ENCODE assay signal across 8 cellular contexts in the genomic region with DNA sequence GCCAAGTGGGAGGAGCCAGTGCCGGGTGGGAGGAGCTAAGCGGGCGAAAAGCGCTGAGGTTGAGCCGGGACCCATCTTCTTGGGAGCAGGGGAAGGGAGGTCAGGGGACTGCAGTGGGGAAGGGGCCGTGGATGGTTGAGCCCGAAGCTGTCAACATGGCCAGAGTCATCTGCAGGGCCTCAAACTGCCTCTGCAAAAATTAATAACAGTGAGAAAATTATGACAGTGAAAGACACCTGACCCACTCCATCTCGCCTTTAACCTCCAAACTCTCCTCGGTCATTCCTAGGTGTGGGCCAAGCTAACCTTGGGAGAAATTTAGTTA. TPM values are rescaled to one million over a fixed set of nuclear protein-coding genes. Genes with fewer than 3 reads are reported as not detected.
DNase-seq lines count a peak whose midpoint lies in the region; ATAC-seq, FAIRE-seq and TF ChIP-seq lines count a peak whose summit lies in the region.

No MANE protein-coding gene starts in this region.

- H3K9me3 ChIP-seq in A549 = peaks cover 14% of the 10 kb centered on the region

- peak overlapping the region; percentile 80; the same call in 1 of the 2 replicates for H2AFZ ChIP-seq in KMS-11 (ENCODE audit: low read depth)

- peaks cover 7% of the 10 kb centered on the region for H3K36me3 Mint-ChIP-seq in natural killer cell

- FAIRE-seq in A549 (lab: Jason Lieb, UNC) = no peak

- H3K4me3 Mint-ChIP-seq in natural killer cell = peak overlapping the region; percentile 86

- H3K4me1 Mint-ChIP-seq in natural killer cell = peaks cover 10 to 20% of the 10 kb centered on the region in 2 donors

- 0 out of 3 replicates have a peak, but pooled peaks cover 3% of the 10 kb centered on the region for H3K4me1 ChIP-seq in A549
- peaks cover 24% of the 10 kb centered on the region for H3K4me1 ChIP-seq in KMS-11 (ENCODE audit: low read depth, poor library complexity, severe bottlenecking)

- H3K27ac ChIP-seq in A549 (peak overlapping the region; percentile 78 to 96), KMS-11 (peak overlapping the region; percentile 73; the same call in 1 of the 2 replicates), caudate nucleus (ENCODE audit: low read depth, low read length) (peak overlapping the region; percentile 95)

- no peaks in the 10 kb centered on the region for H3K36me3 ChIP-seq in KMS-11 (ENCODE audit: insufficient read depth)

- TF ChIP-seq POLR2A in A549 (IDR thresholded peaks at IDR 0.05; ENCODE audit: low read length) = no peak

- TF ChIP-seq CTCF in A549 (IDR thresholded peaks at IDR 0.05) (no peak), KMS-11 (conservative IDR thresholded peaks at IDR 0.05; ENCODE audit: low read depth, low read length) (no peak), natural killer cell (IDR thresholded peaks at IDR 0.05) (no peak)

- DNase-seq in A549 (ENCODE audit: low read depth in 1 of 2, low spot score in 1 of 2) (no peak), caudate nucleus (lab: John Stamatoyannopoulos, UW) (no peak), natural killer cell (no peak), NCI-H2196 treated with DMSO at 0.1 percent for 48 hours (lab: John Stamatoyannopoulos, UW; ENCODE audit: unreplicated experiment) (no peak), NCI-H2227 (lab: John Stamatoyannopoulos, UW; ENCODE audit: unreplicated experiment) (no peak), NCI-H1436 (lab: John Stamatoyannopoulos, UW) (no peak)

- CTCF ChIA-PET in A549 (lab: Yijun Ruan, JAX) = interaction anchor here (0.7 to 4.8 kb wide), 7 partner anchors 9 to 581 kb away, joined by 3 to 49 read pairs (median 3); a partner anchor contains a TSS

- intact Hi-C loops in natural killer cell (cut with micrococcal nuclease) = no loop called here

- no peak for TF ChIP-seq RAD21 in A549 (conservative IDR thresholded peaks at IDR 0.05 in 1 of 2, IDR thresholded peaks at IDR 0.05 in 1 of 2)

- POLR2A ChIA-PET in A549 (lab: Yijun Ruan, JAX) = interaction anchor here (0.7 to 1.4 kb wide), 9 partner anchors 13 to 1042 kb away, joined by 3 to 18 read pairs (median 3); a partner anchor contains a TSS

- H3K9ac ChIP-seq in KMS-11 = peak overlapping the region; percentile 69; the same call in 1 of the 2 replicates

- TF ChIP-seq EP300 in A549 (IDR thresholded peaks at IDR 0.05) = no peak

- no peaks in the 10 kb centered on the region for H3K27me3 ChIP-seq in KMS-11 (ENCODE audit: insufficient read depth, low read depth)

- H3K79me2 ChIP-seq in KMS-11 (ENCODE audit: insufficient read depth, low read depth) = no peaks in the 10 kb centered on the region

- no peak for ATAC-seq in A549
- ATAC-seq in natural killer cell = no peak
- no peak for ATAC-seq in HG03439 (IDR thresholded peaks at IDR 0.05; ENCODE audit: unreplicated experiment)

- H3K4me2 ChIP-seq in A549 = peak overlapping the region; percentile 55
- H3K4me2 ChIP-seq in KMS-11 = peak overlapping the region; percentile 92

- H3K4me3 ChIP-seq in A549 (peak overlapping the region; percentile 50), KMS-11 (IDR thresholded peaks at IDR 0.05; ENCODE audit: insufficient read depth, low read depth, low read length) (no peak overlapping the region)

- H4K20me1 ChIP-seq in KMS-11 (ENCODE audit: insufficient read depth) = no peaks in the 10 kb centered on the region

- peak overlapping the region; percentile 86 to 97 for H3K27ac Mint-ChIP-seq in natural killer cell

- H3K9me3 Mint-ChIP-seq in natural killer cell = peaks cover 6 to 10% of the 10 kb centered on the region in 2 donors

- 39% methylated on average over 5 of the region's 9 CpGs for WGBS in A549 (ENCODE audit: missing lambda C conversion rate)

- no peaks in the 10 kb centered on the region for H3K27me3 Mint-ChIP-seq in natural killer cell (ENCODE audit: low read depth in 2 of 2)

TF ChIP-seq in A549, 52 proteins besides CTCF, POLR2A, EP300 and RAD21:
- no peak for TF ChIP-seq BHLHE40 (IDR thresholded peaks at IDR 0.05; ENCODE audit: low read depth, low read length)
- no peak for TF ChIP-seq HEYL (CRISPR knock-in tag; IDR thresholded peaks at IDR 0.05)
- no peak for TF ChIP-seq ZFP36 (IDR thresholded peaks at IDR 0.05; ENCODE audit: borderline replicate concordance, partially characterized antibody)
- TF ChIP-seq SREBF2 (IDR thresholded peaks at IDR 0.05) = no peak
- no peak for TF ChIP-seq MAZ (IDR thresholded peaks at IDR 0.05; ENCODE audit: borderline replicate concordance, low read depth, low read length)
- no peak for TF ChIP-seq NR3C1 (IDR thresholded peaks at IDR 0.05)
- TF ChIP-seq, protein P1, sequence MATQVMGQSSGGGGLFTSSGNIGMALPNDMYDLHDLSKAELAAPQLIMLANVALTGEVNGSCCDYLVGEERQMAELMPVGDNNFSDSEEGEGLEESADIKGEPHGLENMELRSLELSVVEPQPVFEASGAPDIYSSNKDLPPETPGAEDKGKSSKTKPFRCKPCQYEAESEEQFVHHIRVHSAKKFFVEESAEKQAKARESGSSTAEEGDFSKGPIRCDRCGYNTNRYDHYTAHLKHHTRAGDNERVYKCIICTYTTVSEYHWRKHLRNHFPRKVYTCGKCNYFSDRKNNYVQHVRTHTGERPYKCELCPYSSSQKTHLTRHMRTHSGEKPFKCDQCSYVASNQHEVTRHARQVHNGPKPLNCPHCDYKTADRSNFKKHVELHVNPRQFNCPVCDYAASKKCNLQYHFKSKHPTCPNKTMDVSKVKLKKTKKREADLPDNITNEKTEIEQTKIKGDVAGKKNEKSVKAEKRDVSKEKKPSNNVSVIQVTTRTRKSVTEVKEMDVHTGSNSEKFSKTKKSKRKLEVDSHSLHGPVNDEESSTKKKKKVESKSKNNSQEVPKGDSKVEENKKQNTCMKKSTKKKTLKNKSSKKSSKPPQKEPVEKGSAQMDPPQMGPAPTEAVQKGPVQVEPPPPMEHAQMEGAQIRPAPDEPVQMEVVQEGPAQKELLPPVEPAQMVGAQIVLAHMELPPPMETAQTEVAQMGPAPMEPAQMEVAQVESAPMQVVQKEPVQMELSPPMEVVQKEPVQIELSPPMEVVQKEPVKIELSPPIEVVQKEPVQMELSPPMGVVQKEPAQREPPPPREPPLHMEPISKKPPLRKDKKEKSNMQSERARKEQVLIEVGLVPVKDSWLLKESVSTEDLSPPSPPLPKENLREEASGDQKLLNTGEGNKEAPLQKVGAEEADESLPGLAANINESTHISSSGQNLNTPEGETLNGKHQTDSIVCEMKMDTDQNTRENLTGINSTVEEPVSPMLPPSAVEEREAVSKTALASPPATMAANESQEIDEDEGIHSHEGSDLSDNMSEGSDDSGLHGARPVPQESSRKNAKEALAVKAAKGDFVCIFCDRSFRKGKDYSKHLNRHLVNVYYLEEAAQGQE (IDR thresholded peaks at IDR 0.05) = no peak
- no peak for TF ChIP-seq FOSL2 (IDR thresholded peaks at IDR 0.05)
- no peak for TF ChIP-seq FOSL2 (CRISPR knock-in tag; IDR thresholded peaks at IDR 0.05)
- TF ChIP-seq, protein P2, sequence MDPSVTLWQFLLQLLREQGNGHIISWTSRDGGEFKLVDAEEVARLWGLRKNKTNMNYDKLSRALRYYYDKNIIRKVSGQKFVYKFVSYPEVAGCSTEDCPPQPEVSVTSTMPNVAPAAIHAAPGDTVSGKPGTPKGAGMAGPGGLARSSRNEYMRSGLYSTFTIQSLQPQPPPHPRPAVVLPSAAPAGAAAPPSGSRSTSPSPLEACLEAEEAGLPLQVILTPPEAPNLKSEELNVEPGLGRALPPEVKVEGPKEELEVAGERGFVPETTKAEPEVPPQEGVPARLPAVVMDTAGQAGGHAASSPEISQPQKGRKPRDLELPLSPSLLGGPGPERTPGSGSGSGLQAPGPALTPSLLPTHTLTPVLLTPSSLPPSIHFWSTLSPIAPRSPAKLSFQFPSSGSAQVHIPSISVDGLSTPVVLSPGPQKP (IDR thresholded peaks at IDR 0.05; ENCODE audit: low read depth, low read length) = no peak
- no peak for TF ChIP-seq EHMT2 (IDR thresholded peaks at IDR 0.05; ENCODE audit: low read depth)
- TF ChIP-seq RNF2 (IDR thresholded peaks at IDR 0.05; ENCODE audit: borderline replicate concordance, low read depth) = no peak
- TF ChIP-seq KDM1A (IDR thresholded peaks at IDR 0.05; ENCODE audit: low read depth) = no peak
- TF ChIP-seq, protein P3, sequence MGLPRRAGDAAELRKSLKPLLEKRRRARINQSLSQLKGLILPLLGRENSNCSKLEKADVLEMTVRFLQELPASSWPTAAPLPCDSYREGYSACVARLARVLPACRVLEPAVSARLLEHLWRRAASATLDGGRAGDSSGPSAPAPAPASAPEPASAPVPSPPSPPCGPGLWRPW (IDR thresholded peaks at IDR 0.05) = no peak
- TF ChIP-seq JUN (IDR thresholded peaks at IDR 0.05) = no peak
- no peak for TF ChIP-seq HDAC2 (IDR thresholded peaks at IDR 0.05)
- TF ChIP-seq NFE2L2 (conservative IDR thresholded peaks at IDR 0.05; ENCODE audit: low read length) = no peak

RNA-seq across cellular contexts. Expression of a gene that starts 30.1 kb away (rescaled TPM):
- polyA plus RNA-seq in A549 (2011; rRNA removed) (4.2 and 5.0 TPM in 2 replicates), A549 (2017; fragmentation: RNase III; extraction: RNeasy Plus Mini Kit Qiagen cat#74134 plus additional on column Dnase treatment) (2.3 to 2.4 TPM (median 2.3 TPM) in 3 replicates)
- 0.83 and 0.91 TPM in 2 replicates for polyA plus RNA-seq in A549 (2012; cell fraction: cytosol; rRNA removed)
- polyA plus RNA-seq in A549 (2012; cell fraction: nucleus; rRNA removed) = 0.83 and 1.0 TPM in 2 replicates
- 11.8 and 12.4 TPM in 2 replicates for polyA minus RNA-seq in A549 (2011; rRNA and poly(A)+ RNA removed)
- total RNA-seq in natural killer cell = 10 to 100 TPM; 10.7 to 14.5 (median 10.9) TPM

RNA-seq across cellular contexts. Expression of a gene that starts 41.1 kb away (rescaled TPM):
- not detected in 2 replicates for polyA plus RNA-seq in A549 (2011; rRNA removed)
- polyA plus RNA-seq in A549 (2012; cell fraction: cytosol; rRNA removed) = not detected in 2 replicates
- not detected in 2 replicates for polyA plus RNA-seq in A549 (2012; cell fraction: nucleus; rRNA removed)
- polyA plus RNA-seq in A549 (2017; fragmentation: RNase III; extraction: RNeasy Plus Mini Kit Qiagen cat#74134 plus additional on column Dnase treatment) = not detected in 3 replicates
- not detected in 2 replicates for polyA minus RNA-seq in A549 (2011; rRNA and poly(A)+ RNA removed)
- total RNA-seq in natural killer cell = not detected

RNA-seq across cellular contexts. Expression of a gene that starts 50.4 kb away (rescaled TPM):
- polyA plus RNA-seq in A549 (2011; rRNA removed) = not detected in 2 replicates
- 0.05 TPM in 1 of 2 replicates, not detected in the other for polyA plus RNA-seq in A549 (2012; cell fraction: cytosol; rRNA removed)
- polyA plus RNA-seq in A549 (2012; cell fraction: nucleus; rRNA removed) = not detected in 2 replicates
- polyA plus RNA-seq in A549 (2017; fragmentation: RNase III; extraction: RNeasy Plus Mini Kit Qiagen cat#74134 plus additional on column Dnase treatment) = not detected in 3 replicates
- polyA minus RNA-seq in A549 (2011; rRNA and poly(A)+ RNA removed) = not detected in 2 replicates
- total RNA-seq in natural killer cell = not detected

RNA-seq across cellular contexts. Expression of a gene that starts 59.6 kb away (rescaled TPM):
- not detected in 2 replicates for polyA plus RNA-seq in A549 (2011; rRNA removed)
- polyA plus RNA-seq in A549 (2012; cell fraction: cytosol; rRNA removed) = not detected in 2 replicates
- not detected in 2 replicates for polyA plus RNA-seq in A549 (2012; cell fraction: nucleus; rRNA removed)
- not detected in 3 replicates for polyA plus RNA-seq in A549 (2017; fragmentation: RNase III; extraction: RNeasy Plus Mini Kit Qiagen cat#74134 plus additional on column Dnase treatment)
- polyA minus RNA-seq in A549 (2011; rRNA and poly(A)+ RNA removed) = not detected in 2 replicates
- not detected for total RNA-seq in natural killer cell
